Comparison of ENCODE assay signal across 12 cellular contexts in genomic region chr5:34491251-34491620, GRCh38.
A peak's percentile ranks its signal among the peaks of the same experiment; 100 is the strongest.
DNase-seq lines count a peak whose midpoint lies in the region; ATAC-seq and TF ChIP-seq lines count a peak whose summit lies in the region.
"Had no signal": no experiment of that assay in that cellular context is flagged by ENCODE, and none has a peak within 500 bp of the region (broad histone marks: within the 10 kb centered on the region; RNA-seq: fewer than 3 reads in every experiment).

No MANE protein-coding gene starts in this region.

- peak overlapping the region; percentile 31 to 62 for H3K27ac Mint-ChIP-seq in natural killer cell treated with Interleukin-12 subunit alpha and Interleukin-12 subunit beta and Interleukin-15 and Interleukin-18, amount 100 ng/mL, for 72 hours
- H3K27ac Mint-ChIP-seq: activated T-cell treated with anti-CD3 and anti-CD28 coated beads, Interleukin-2, amount 50 U/mL, for 72 hours; B cell; effector memory CD8-positive, alpha-beta T cell had no signal

- no peaks in the 10 kb centered on the region for H3K36me3 Mint-ChIP-seq in natural killer cell treated with Interleukin-12 subunit alpha and Interleukin-12 subunit beta and Interleukin-15 and Interleukin-18, amount 100 ng/mL, for 72 hours

- H3K4me1 ChIP-seq in HEK293 (ENCODE audit: control insufficient read depth, insufficient read depth, low read length), result no peaks in the 10 kb centered on the region
- H3K4me1 ChIP-seq in ascending aorta, result peaks cover 9 to 42% of the 10 kb centered on the region in 2 donors
- peaks cover 8% of the 10 kb centered on the region for H3K4me1 ChIP-seq in testis
- H3K4me1 ChIP-seq in left ventricle myocardium inferior, result peaks cover 9% of the 10 kb centered on the region

- peak overlapping the region; percentile 46 for H3K4me3 Mint-ChIP-seq in natural killer cell treated with Interleukin-12 subunit alpha and Interleukin-12 subunit beta and Interleukin-15 and Interleukin-18, amount 100 ng/mL, for 72 hours
- H3K4me3 Mint-ChIP-seq: activated T-cell treated with anti-CD3 and anti-CD28 coated beads, Interleukin-2, amount 50 U/mL, for 72 hours; B cell; effector memory CD8-positive, alpha-beta T cell had no signal

- no peaks in the 10 kb centered on the region for H3K27me3 Mint-ChIP-seq in natural killer cell treated with Interleukin-12 subunit alpha and Interleukin-12 subunit beta and Interleukin-15 and Interleukin-18, amount 100 ng/mL, for 72 hours
- H3K27me3 Mint-ChIP-seq: B cell had no signal

- 57 to 58% methylated on average over 6 of the region's 6 CpGs for WGBS in testis, 2 donors

- no peak for ATAC-seq in natural killer cell treated with Interleukin-12 subunit alpha and Interleukin-12 subunit beta and Interleukin-15 and Interleukin-18, amount 100 ng/mL, for 72 hours
- ATAC-seq in GM19395 (IDR thresholded peaks at IDR 0.05; ENCODE audit: unreplicated experiment), result no peak
- ATAC-seq: activated T-cell treated with anti-CD3 and anti-CD28 coated beads, Interleukin-2, amount 50 U/mL, for 72 hours; effector memory CD8-positive, alpha-beta T cell; left colon had no signal

- H3K4me3 ChIP-seq in HEK293 (ENCODE audit: low read depth, low read length), result no peak overlapping the region
- H3K4me3 ChIP-seq in ascending aorta, result no peak overlapping the region
- no peak overlapping the region for H3K4me3 ChIP-seq in testis
- H3K4me3 ChIP-seq in left ventricle myocardium inferior, result no peak overlapping the region

- H3K9me3 ChIP-seq in HEK293 (ENCODE audit: control insufficient read depth, insufficient read depth, low read depth, low read length) (no peaks in the 10 kb centered on the region), ascending aorta (no peaks in the 10 kb centered on the region), testis (no peaks in the 10 kb centered on the region), left ventricle myocardium inferior (replicated peaks) (peaks cover 8% of the 10 kb centered on the region)

- peaks cover 54 to 55% of the 10 kb centered on the region in 2 donors for H3K4me1 Mint-ChIP-seq in natural killer cell treated with Interleukin-12 subunit alpha and Interleukin-12 subunit beta and Interleukin-15 and Interleukin-18, amount 100 ng/mL, for 72 hours (ENCODE audit: low read depth in 2 of 2)
- H3K4me1 Mint-ChIP-seq: B cell had no signal

- no peaks in the 10 kb centered on the region for H3K36me3 ChIP-seq in HEK293 (ENCODE audit: control insufficient read depth in 2 of 2, insufficient read depth in 1 of 2, low read length in 2 of 2)
- no peaks in the 10 kb centered on the region for H3K36me3 ChIP-seq in ascending aorta
- no peaks in the 10 kb centered on the region for H3K36me3 ChIP-seq in testis (ENCODE audit: low read depth, missing control alignments)
- no peaks in the 10 kb centered on the region for H3K36me3 ChIP-seq in left ventricle myocardium inferior

- no peak for TF ChIP-seq CTCF in HEK293 (tag by site-specific recombination; IDR thresholded peaks at IDR 0.05)
- TF ChIP-seq CTCF in ascending aorta (IDR thresholded peaks at IDR 0.05), result no peak
- TF ChIP-seq CTCF in RWPE1 (conservative IDR thresholded peaks at IDR 0.05; ENCODE audit: low read depth), result no peak
- TF ChIP-seq CTCF in testis (IDR thresholded peaks at IDR 0.05), result no peak
- TF ChIP-seq CTCF in left ventricle myocardium inferior (IDR thresholded peaks at IDR 0.05; ENCODE audit: borderline replicate concordance), result no peak

- POLR2A ChIA-PET in HEK293 (lab: Yijun Ruan, JAX) (no interaction called here), RWPE1 (lab: Yijun Ruan, JAX; ENCODE audit: low non-redundant PET) (no interaction called here)

- CTCF ChIA-PET in HEK293 (lab: Yijun Ruan, JAX), result interaction anchor here (0.7 to 1.4 kb wide), 3 partner anchors 16 to 32 kb away, joined by 3 read pairs; no protein-coding TSS in a partner anchor
- CTCF ChIA-PET in RWPE1 (lab: Yijun Ruan, JAX), result no interaction called here

- H3K27me3 ChIP-seq in ascending aorta, result no peaks in the 10 kb centered on the region
- H3K27me3 ChIP-seq in testis, result no peaks in the 10 kb centered on the region
- H3K27me3 ChIP-seq in left ventricle myocardium inferior (ENCODE audit: low read depth), result peaks cover 6% of the 10 kb centered on the region

- TF ChIP-seq POLR2A in testis (IDR thresholded peaks at IDR 0.05), result no peak

- intact Hi-C loops in ascending aorta (cut with DNase I) (no loop called here), testis (cut with DNase I; ENCODE audit: low total_unique reads) (no loop called here), left ventricle myocardium inferior (cut with micrococcal nuclease) (no loop called here)

- DNase-seq in AG08396 (ENCODE audit: low spot score) (peak; percentile 57), ascending aorta (ENCODE audit: low spot score in 2 of 2) (no peak), RWPE1 (ENCODE audit: low spot score) (no peak), testis (no peak), left ventricle myocardium inferior (no peak)
- no peak for DNase-seq in natural killer cell treated with Interleukin-12 subunit alpha and Interleukin-12 subunit beta and Interleukin-15 and Interleukin-18, amount 100 ng/mL, for 72 hours (ENCODE audit: low spot score)
- DNase-seq: activated T-cell treated with anti-CD3 and anti-CD28 coated beads, Interleukin-2, amount 50 U/mL, for 72 hours; effector memory CD8-positive, alpha-beta T cell; left colon had no signal

- H3K27ac ChIP-seq in HEK293 (ENCODE audit: extremely low read depth, low read depth, low read length) (peak overlapping the region; percentile 29; the same call in 1 of the 2 replicates), ascending aorta (peak overlapping the region; percentile 87 to 89), RWPE1 (no peak overlapping the region), testis (no peak overlapping the region), left ventricle myocardium inferior (replicated peaks) (no peak overlapping the region)

- H3K9me3 Mint-ChIP-seq in natural killer cell treated with Interleukin-12 subunit alpha and Interleukin-12 subunit beta and Interleukin-15 and Interleukin-18, amount 100 ng/mL, for 72 hours, result no peaks in the 10 kb centered on the region
- H3K9me3 Mint-ChIP-seq: effector memory CD8-positive, alpha-beta T cell had no signal

TF ChIP-seq in HEK293, 187 proteins besides CTCF, POLR2A, EP300 and RAD21:
- TF ChIP-seq ZBTB44 (tag by site-specific recombination; IDR thresholded peaks at IDR 0.05) (0 out of 2 replicates have a peak, but pooled peaks have one; percentile 11), ZNF324 (tag by site-specific recombination; IDR thresholded peaks at IDR 0.05) (no peak), ZNF350 (tag by site-specific recombination; IDR thresholded peaks at IDR 0.05) (no peak), ZNF830 (tag by site-specific recombination; IDR thresholded peaks at IDR 0.05; ENCODE audit: low read depth) (no peak), FEZF1 (tag by site-specific recombination; IDR thresholded peaks at IDR 0.05) (peak; percentile 38; the same call in 1 of the 2 replicates), ZNF266 (tag by site-specific recombination; IDR thresholded peaks at IDR 0.05; ENCODE audit: low read depth) (no peak), ZNF701 (tag by site-specific recombination; IDR thresholded peaks at IDR 0.05) (no peak), ZNF600 (tag by site-specific recombination; IDR thresholded peaks at IDR 0.05) (no peak), ZNF521 (tag by site-specific recombination; IDR thresholded peaks at IDR 0.05) (no peak), ZNF792 (tag by site-specific recombination; IDR thresholded peaks at IDR 0.05) (no peak), GLIS1 (tag by site-specific recombination; IDR thresholded peaks at IDR 0.05) (no peak), ZNF37A (tag by site-specific recombination; IDR thresholded peaks at IDR 0.05) (no peak), ZNF341 (tag by site-specific recombination; IDR thresholded peaks at IDR 0.05; ENCODE audit: low read depth) (peak; percentile 87)

Comparison
In these comparisons a context has a peak if more than half of its experiments do, and no peak if none do; other contexts are left out.
1. H3K27ac ChIP-seq: peak in HEK293 (single experiment) and ascending aorta (2 of 2); none in RWPE1 (single experiment), testis (0 of 2) and left ventricle myocardium inferior (single experiment).